8 cellular contexts compared by ENCODE assay signal in the genomic region with DNA sequence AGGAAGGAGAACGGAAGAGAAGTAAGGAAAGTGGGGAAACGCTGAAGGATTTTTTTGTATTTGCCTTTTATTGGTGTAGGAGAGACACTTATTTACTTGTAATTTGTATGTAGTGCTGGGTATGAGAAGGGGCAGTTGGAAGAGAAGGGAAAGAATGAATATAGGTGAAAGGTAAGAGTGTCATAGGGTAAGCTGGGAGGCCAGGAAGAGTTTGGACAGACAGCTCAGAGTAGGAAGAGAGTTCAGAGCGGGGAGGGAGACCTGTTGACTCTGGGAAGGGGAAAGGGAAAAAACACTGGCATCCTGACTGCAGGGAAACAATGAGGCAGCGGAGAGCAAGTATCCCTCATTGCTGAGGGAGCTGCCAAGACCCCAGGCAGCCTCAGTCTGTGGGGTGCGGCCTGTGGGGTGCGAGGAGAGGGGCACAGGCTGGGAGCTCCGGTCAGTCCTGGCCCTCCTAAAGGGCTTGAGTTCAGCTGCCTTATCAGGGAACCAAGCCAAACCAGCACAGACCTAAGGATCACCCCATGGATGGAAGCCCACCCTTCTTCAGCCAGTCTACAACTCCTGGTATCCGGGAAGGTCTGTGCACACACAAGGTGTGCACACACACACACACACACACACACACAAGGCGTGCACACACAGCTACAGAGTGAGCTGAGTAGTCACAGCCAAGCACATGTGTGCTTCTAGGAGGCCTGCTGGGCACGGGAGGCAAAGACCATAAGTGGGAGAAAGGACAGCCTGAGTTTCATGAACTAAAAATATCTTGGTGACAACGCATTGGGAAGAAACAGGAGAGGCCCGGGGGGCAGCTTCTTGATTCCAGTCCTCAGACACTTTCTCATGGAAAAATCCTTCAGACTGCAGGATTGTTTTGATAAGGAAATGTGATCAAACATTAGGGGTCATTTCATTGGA. TPM values are rescaled to one million over a fixed set of nuclear protein-coding genes. Genes with fewer than 3 reads are reported as not detected.
DNase-seq lines count a peak whose midpoint lies in the region; ATAC-seq and TF ChIP-seq lines count a peak whose summit lies in the region.

No MANE protein-coding gene starts in this region.

- H3K9me3 ChIP-seq in right lobe of liver: no peaks in the 10 kb centered on the region

- peaks cover 0 to 53% (median 22%) of the 10 kb centered on the region in 4 donors for H3K4me1 ChIP-seq in right lobe of liver

- ATAC-seq in right lobe of liver (peak; percentile 67 to 79 (median 72)), GM19351 (IDR thresholded peaks at IDR 0.05; ENCODE audit: unreplicated experiment) (no peak), HG02840 (IDR thresholded peaks at IDR 0.05; ENCODE audit: low FRiP score, unreplicated experiment) (no peak)

- no peak for TF ChIP-seq CTCF in right lobe of liver (IDR thresholded peaks at IDR 0.05)

- intact Hi-C loops in right lobe of liver (cut with DNase I): no loop called here

- 18% methylated on average over 7 of the region's 12 CpGs for WGBS in right lobe of liver (ENCODE audit: insufficient coverage, low coverage, low lambda C conversion rate, missing lambda C conversion rate)

- H3K36me3 ChIP-seq in right lobe of liver: no peaks in the 10 kb centered on the region

- no peak overlapping the region for H3K4me3 ChIP-seq in right lobe of liver

- H3K27me3 ChIP-seq in right lobe of liver: no peaks in the 10 kb centered on the region

- H3K27ac ChIP-seq in right lobe of liver (peak overlapping the region; percentile 76 to 93 (median 79)), temporal lobe (ENCODE audit: low read depth, low read length) (peak overlapping the region; percentile 59)

- DNase-seq in LHCN-M2 (ENCODE audit: low read depth) (peak; percentile 83), cerebellar cortex (ENCODE audit: low spot score) (peak; percentile 37), right lobe of liver (peak in 1 of 3 donors; percentile 73), SW480 (ENCODE audit: low spot score) (no peak), HT-29 (ENCODE audit: low spot score) (no peak)

- peak; percentile 35 for TF ChIP-seq POLR2A in right lobe of liver (IDR thresholded peaks at IDR 0.05)

RNA-seq across cellular contexts. Expression of gene TRAF3IP2, which starts 2.9 kb away (rescaled TPM):
- total RNA-seq in LHCN-M2 (2014; rRNA removed) (18.5 and 21.8 TPM in 2 replicates), right lobe of liver (10 to 100 TPM in 2 of 6 experiments, 1 to 10 TPM in 4; 5.0 to 21.9 (median 8.6) TPM), temporal lobe (2.2 TPM)
- 18.7 TPM for polyA plus RNA-seq in LHCN-M2 (2012)
- 11.7 and 12.2 TPM in 2 replicates for total RNA-seq in HT-29 (2014; rRNA removed; shearing (Covaris generic))

Comparison
In these comparisons a context has a peak if more than half of its experiments do, and no peak if none do; other contexts are left out.
1. DNase-seq: peak in LHCN-M2 (single experiment) and cerebellar cortex (single experiment); none in SW480 (single experiment) and HT-29 (single experiment).
2. ATAC-seq: peak in right lobe of liver (4 of 4); none in GM19351 (single experiment) and HG02840 (single experiment).